1 cellular context compared by ENCODE assay signal in the genomic region with DNA sequence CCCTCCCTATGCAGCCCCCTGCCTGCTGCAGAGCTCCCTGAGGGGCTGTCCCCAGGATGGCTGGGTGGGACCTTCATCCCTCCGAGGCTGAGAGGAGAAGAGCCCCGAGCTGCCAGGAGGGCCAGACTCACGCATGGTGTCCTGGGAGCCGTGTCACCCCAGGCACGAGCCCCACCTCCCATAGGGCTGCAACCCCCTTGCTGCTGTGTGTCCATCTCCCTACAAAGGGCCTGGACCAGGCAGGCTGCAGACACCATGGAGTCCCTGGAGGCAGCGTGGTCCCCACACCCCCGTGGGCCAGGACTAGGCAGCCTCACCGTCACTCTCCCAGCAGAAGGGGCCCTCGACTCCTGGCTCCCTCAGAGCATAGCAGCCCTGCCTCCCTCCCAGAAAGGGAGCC.
A peak's percentile ranks its signal among the peaks of the same experiment; 100 is the strongest.
TF ChIP-seq lines count a peak whose summit lies in the region.

No MANE protein-coding gene starts in this region.

TF ChIP-seq in HEK293, 187 proteins besides CTCF, POLR2A, EP300 and RAD21:
- TF ChIP-seq, protein P1, sequence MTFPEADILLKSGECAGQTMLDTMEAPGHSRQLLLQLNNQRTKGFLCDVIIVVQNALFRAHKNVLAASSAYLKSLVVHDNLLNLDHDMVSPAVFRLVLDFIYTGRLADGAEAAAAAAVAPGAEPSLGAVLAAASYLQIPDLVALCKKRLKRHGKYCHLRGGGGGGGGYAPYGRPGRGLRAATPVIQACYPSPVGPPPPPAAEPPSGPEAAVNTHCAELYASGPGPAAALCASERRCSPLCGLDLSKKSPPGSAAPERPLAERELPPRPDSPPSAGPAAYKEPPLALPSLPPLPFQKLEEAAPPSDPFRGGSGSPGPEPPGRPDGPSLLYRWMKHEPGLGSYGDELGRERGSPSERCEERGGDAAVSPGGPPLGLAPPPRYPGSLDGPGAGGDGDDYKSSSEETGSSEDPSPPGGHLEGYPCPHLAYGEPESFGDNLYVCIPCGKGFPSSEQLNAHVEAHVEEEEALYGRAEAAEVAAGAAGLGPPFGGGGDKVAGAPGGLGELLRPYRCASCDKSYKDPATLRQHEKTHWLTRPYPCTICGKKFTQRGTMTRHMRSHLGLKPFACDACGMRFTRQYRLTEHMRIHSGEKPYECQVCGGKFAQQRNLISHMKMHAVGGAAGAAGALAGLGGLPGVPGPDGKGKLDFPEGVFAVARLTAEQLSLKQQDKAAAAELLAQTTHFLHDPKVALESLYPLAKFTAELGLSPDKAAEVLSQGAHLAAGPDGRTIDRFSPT (tag by site-specific recombination; IDR thresholded peaks at IDR 0.05), result no peak
- peak; percentile 16; the same call in 1 of the 2 replicates for TF ChIP-seq ZIC2 (tag by site-specific recombination; IDR thresholded peaks at IDR 0.05)
